In genomic region chr10:124149143-124149542, GRCh38 we compare ENCODE assay signal across 22 cellular contexts. TPM values are rescaled to one million over a fixed set of nuclear protein-coding genes. Genes with fewer than 3 reads are reported as not detected.
DNase-seq lines count a peak whose midpoint lies in the region; TF ChIP-seq lines count a peak whose summit lies in the region.
"Had no signal": no experiment of that assay in that cellular context is flagged by ENCODE, and none has a peak within 500 bp of the region (broad histone marks: within the 10 kb centered on the region; RNA-seq: fewer than 3 reads in every experiment).

No MANE protein-coding gene starts in this region.

- no peaks in the 10 kb centered on the region for H3F3A ChIP-seq in OCI-LY1 (ENCODE audit: insufficient read depth, low read length)

- H3K4me2 ChIP-seq in OCI-LY1 (ENCODE audit: low read length) = peak overlapping the region; percentile 51
- H3K4me2 ChIP-seq: A549, hepatocyte had no signal

- H3K9ac ChIP-seq in OCI-LY1 (ENCODE audit: low read length) (peak overlapping the region; percentile 39; the same call in 1 of the 2 replicates), muscle layer of colon (ENCODE audit: low read length) (no peak overlapping the region)

- WGBS in spleen, 5 donors = 78 to 84% (median 81%) methylated on average over 11 of the region's 11 CpGs

- H3K36me3 ChIP-seq in OCI-LY1 (ENCODE audit: insufficient read depth, low read length) = peaks cover 2% of the 10 kb centered on the region; the same call in 1 of the 2 replicates
- H3K36me3 ChIP-seq in muscle layer of colon (ENCODE audit: insufficient read depth, low read length) = no peaks in the 10 kb centered on the region
- no peaks in the 10 kb centered on the region for H3K36me3 ChIP-seq in spleen
- H3K36me3 ChIP-seq: gastrocnemius medialis had no signal

- TF ChIP-seq POLR2A in spleen (IDR thresholded peaks at IDR 0.05) = no peak

- H3K27ac ChIP-seq in OCI-LY1 (ENCODE audit: low read depth, low read length, poor library complexity, severe bottlenecking) (peak overlapping the region; percentile 73), muscle layer of colon (ENCODE audit: low read depth, low read length) (no peak overlapping the region), spleen (peak overlapping the region in 4 of 8 donors; percentile 37 to 94 (median 52))
- H3K27ac ChIP-seq: hepatocyte had no signal

- no peaks in the 10 kb centered on the region for H3K9me2 ChIP-seq in OCI-LY1 (ENCODE audit: low read depth, low read length)

- H2AFZ ChIP-seq in OCI-LY1 (ENCODE audit: low read length) = no peak overlapping the region
- H2AFZ ChIP-seq: hepatocyte had no signal

- H4K20me1 ChIP-seq in OCI-LY1 (ENCODE audit: insufficient read depth, low read length) = no peaks in the 10 kb centered on the region

- no peaks in the 10 kb centered on the region for H3K79me2 ChIP-seq in OCI-LY1 (ENCODE audit: insufficient read depth, low read length)
- H3K79me2 ChIP-seq: hepatocyte had no signal

- H3K27me3 ChIP-seq in OCI-LY1 (ENCODE audit: insufficient read depth, low read length) (no peaks in the 10 kb centered on the region), muscle layer of colon (ENCODE audit: control insufficient read depth in 1 of 2, insufficient read depth in 2 of 2, low read length in 2 of 2) (no peaks in the 10 kb centered on the region), spleen (replicated peaks in 1 of 7) (peaks cover 0 to 8% (median 0%) of the 10 kb centered on the region in 7 donors)
- H3K27me3 ChIP-seq: gastrocnemius medialis, hepatocyte had no signal

- peaks cover 96% of the 10 kb centered on the region for H3K4me1 ChIP-seq in OCI-LY1 (ENCODE audit: insufficient read depth, low read length, severe bottlenecking)
- peaks cover 38% of the 10 kb centered on the region for H3K4me1 ChIP-seq in muscle layer of colon (ENCODE audit: insufficient read depth, low read length)
- H3K4me1 ChIP-seq in spleen = peaks cover 25 to 84% (median 58%) of the 10 kb centered on the region in 6 donors

- H3K9me3 ChIP-seq in OCI-LY1 (ENCODE audit: low read length) = no peaks in the 10 kb centered on the region
- no peaks in the 10 kb centered on the region for H3K9me3 ChIP-seq in muscle layer of colon (ENCODE audit: low read length)
- no peaks in the 10 kb centered on the region for H3K9me3 ChIP-seq in spleen
- H3K9me3 ChIP-seq: A549, gastrocnemius medialis had no signal

- TF ChIP-seq CTCF in OCI-LY1 (IDR thresholded peaks at IDR 0.05; ENCODE audit: low read length) = no peak
- TF ChIP-seq CTCF in spleen (IDR thresholded peaks at IDR 0.05 in 8 of 11, conservative IDR thresholded peaks at IDR 0.05 in 3 of 11) = no peak

- DNase-seq in NCI-H748 (lab: John Stamatoyannopoulos, UW; ENCODE audit: unreplicated experiment) (peak; percentile 77), NCI-H748 treated with DMSO at 0.1 percent for 48 hours (lab: John Stamatoyannopoulos, UW) (no peak), spleen (peak; percentile 41), SK-N-DZ (ENCODE audit: low spot score) (no peak), SHP77 (lab: John Stamatoyannopoulos, UW) (no peak)
- DNase-seq in effector CD4-positive, alpha-beta T cell = no peak
- DNase-seq: activated CD4-positive, alpha-beta T cell treated with anti-CD3 and anti-CD28 coated beads for 1 hour; activated CD8-positive, alpha-beta T cell treated with anti-CD3 and anti-CD28 coated beads, Interleukin-2, amount 10 ng/mL, durations not matched to agents 7 days and 5 days; central memory CD4-positive, alpha-beta T cell; Karpas-422; MV-4-11; OCI-M1; stimulated activated CD4-positive, alpha-beta T cell treated with anti-CD3 and anti-CD28 coated beads, Interleukin-2, amount 100 ng/mL, for 48 hours; trophoblast cell had no signal

- intact Hi-C loops in spleen (cut with DNase I; ENCODE audit: low total_unique reads) = no loop called here

- H3K4me3 ChIP-seq in OCI-LY1 (ENCODE audit: low read depth, low read length, poor library complexity, severe bottlenecking) = peak overlapping the region; percentile 12
- peak overlapping the region; percentile 11 to 12 for H3K4me3 ChIP-seq in muscle layer of colon (ENCODE audit: low read depth in 1 of 2, low read length in 2 of 2)
- peak overlapping the region in 1 of 8 donors; percentile 19 for H3K4me3 ChIP-seq in spleen
- H3K4me3 ChIP-seq: A549, gastrocnemius medialis, hepatocyte had no signal

RNA-seq across cellular contexts. Expression of gene CHST15, which starts 55.7 kb away (rescaled TPM):
- total RNA-seq in spleen = 100 to 1,000 TPM in 6 of 7 donors, 10 to 100 TPM in 1; 78.3 to 133 (median 107) TPM
- 10 to 100 TPM in 1 of 3 donors, 1 to 10 TPM in 2; 6.1 to 10.6 (median 6.3) TPM for polyA plus RNA-seq in spleen
- 21.7 and 24.0 TPM in 2 replicates for polyA plus RNA-seq in SK-N-DZ (2014; cell fraction: cytosol; rRNA removed)
- 25.8 and 46.5 TPM in 2 replicates for polyA plus RNA-seq in SK-N-DZ (2014; cell fraction: nucleus; rRNA removed)
- total RNA-seq: activated CD8-positive, alpha-beta T cell treated with anti-CD3 and anti-CD28 coated beads, Interleukin-2, amount 10 ng/mL, durations not matched to agents 7 days and 5 days; activated T-helper 2 cell treated with anti-CD3 and anti-CD28 coated beads, Interferon-gamma antibody, Interleukin-2, Interleukin-4, amounts not matched to agents 10 μg/mL and 5 μg/mL and 100 μg/mL, durations not matched to agents 14 hours and 24 hours and 36 hours; G401; T-helper 2 cell treated with Interferon-gamma antibody and Interleukin-4, amounts not matched to agents 100 ng/mL and 5 ng/mL, for 36 hours had no signal

Comparison
In these comparisons a context has a peak if more than half of its experiments do, and no peak if none do; other contexts are left out.
1. DNase-seq: peak in NCI-H748 (single experiment) and spleen (single experiment); none in NCI-H748 treated with DMSO at 0.1 percent for 48 hours (single experiment), SK-N-DZ (single experiment), effector CD4-positive, alpha-beta T cell (single experiment) and SHP77 (0 of 2).